Comparison of ENCODE assay signal across 8 cellular contexts in genomic region chr4:49103436-49104136, GRCh38.
DNase-seq lines count a peak whose midpoint lies in the region; ATAC-seq, FAIRE-seq and TF ChIP-seq lines count a peak whose summit lies in the region.
"Not testable (repeated sequence)": the region's sequence is repeated elsewhere in the genome, so short reads cannot be mapped to it uniquely, and the experiment has no call there.

No MANE protein-coding gene starts in this region.

- TF ChIP-seq POLR2A in endothelial cell of umbilical vein (IDR thresholded peaks at IDR 0.05; ENCODE audit: low read depth, low read length), result not testable (repeated sequence)

- dilution Hi-C loops in endothelial cell of umbilical vein (cut with MboI; ENCODE audit: extremely low pct_ligation_motif_present, low sequenced_read_pairs), result not testable (repeated sequence)

- not testable (repeated sequence) for H4K20me1 ChIP-seq in endothelial cell of umbilical vein (replicated peaks; ENCODE audit: control insufficient read depth, extremely low read depth, insufficient read depth, low read length)

- not testable (repeated sequence) for H3K9ac ChIP-seq in endothelial cell of umbilical vein (replicated peaks; ENCODE audit: extremely low read depth, insufficient read depth, low read length)

- H3K27ac ChIP-seq in RWPE2 (ENCODE audit: poor library complexity, severe bottlenecking); endothelial cell of umbilical vein (ENCODE audit: insufficient read depth, low read depth, low read length); left lung; pancreas; aorta (ENCODE audit: low read depth in 1 of 2, low read length in 2 of 2): not testable (repeated sequence)

- not testable (repeated sequence) for H3K4me2 ChIP-seq in endothelial cell of umbilical vein (ENCODE audit: insufficient read depth, low read length)

- not testable (repeated sequence) for H3K9me1 ChIP-seq in endothelial cell of umbilical vein (replicated peaks; ENCODE audit: control insufficient read depth, extremely low read depth, insufficient read depth, low read length)

- H3K4me3 ChIP-seq in RWPE2 (ENCODE audit: severe bottlenecking); endothelial cell of umbilical vein (replicated peaks in 1 of 3; ENCODE audit: insufficient read depth in 1 of 3, low read depth in 1 of 3, low read length in 3 of 3); left lung; pancreas; aorta (ENCODE audit: low read length in 2 of 2): not testable (repeated sequence)

- H3K27me3 ChIP-seq in RWPE2 (ENCODE audit: insufficient read depth, poor library complexity, severe bottlenecking); endothelial cell of umbilical vein (ENCODE audit: control insufficient read depth in 2 of 2, insufficient read depth in 2 of 2, low read length in 2 of 2); left lung; pancreas; aorta (ENCODE audit: control insufficient read depth in 1 of 2, insufficient read depth in 2 of 2, low read length in 1 of 2): not testable (repeated sequence)

- not testable (repeated sequence) for TF ChIP-seq CTCF in RWPE2 (IDR thresholded peaks at IDR 0.05; ENCODE audit: poor library complexity, severe bottlenecking); endothelial cell of umbilical vein (IDR thresholded peaks at IDR 0.05; ENCODE audit: extremely low read depth in 1 of 2, insufficient read depth in 1 of 2, low read depth in 1 of 2, low read length in 2 of 2); left lung (IDR thresholded peaks at IDR 0.05); pancreas (IDR thresholded peaks at IDR 0.05)

- not testable (repeated sequence) for FAIRE-seq in endothelial cell of umbilical vein (lab: Jason Lieb, UNC); pancreas (lab: Jason Lieb, UNC)

- not testable (repeated sequence) for H3K4me1 ChIP-seq in RWPE2 (ENCODE audit: insufficient read depth, poor library complexity, severe bottlenecking); endothelial cell of umbilical vein (ENCODE audit: control insufficient read depth, extremely low read depth, insufficient read depth, low read length); left lung; pancreas; aorta (ENCODE audit: control insufficient read depth in 1 of 2, insufficient read depth in 2 of 2, low read length in 2 of 2)

- 47 to 56% methylated on average over 14 of the region's 14 CpGs for WGBS in pancreas, 2 donors
- WGBS in aorta, 2 donors, result 62 to 68% methylated on average over 14 of the region's 14 CpGs

- not testable (repeated sequence) for H2AFZ ChIP-seq in endothelial cell of umbilical vein (ENCODE audit: low read depth, low read length)

- BruUV-seq in endothelial cell of umbilical vein (replicated peaks; lab: Mats Ljungman, UMichigan), result not testable (repeated sequence)

- H3K36me3 ChIP-seq in RWPE2 (ENCODE audit: low read depth); endothelial cell of umbilical vein (ENCODE audit: control insufficient read depth in 2 of 2, extremely low read depth in 1 of 2, insufficient read depth in 2 of 2, low read length in 2 of 2); left lung; pancreas; aorta (ENCODE audit: control insufficient read depth in 1 of 2, insufficient read depth in 2 of 2, low read length in 1 of 2): not testable (repeated sequence)

- not testable (repeated sequence) for H3K9me3 ChIP-seq in RWPE2 (ENCODE audit: severe bottlenecking); pancreas; aorta (ENCODE audit: control insufficient read depth, low read length)
- H3K9me3 ChIP-seq in endothelial cell of umbilical vein (replicated peaks; ENCODE audit: control insufficient read depth, insufficient read depth, low read length), result peaks cover 38% of the 10 kb centered on the region
- peaks cover 0 to 88% of the 10 kb centered on the region in 2 donors for H3K9me3 ChIP-seq in left lung

- intact Hi-C loops in endothelial cell of umbilical vein (cut with micrococcal nuclease); left lung (cut with DNase I); aorta (cut with DNase I): not testable (repeated sequence)
- intact Hi-C loops in pancreas (cut with DNase I), result loop anchor here in 1 of 3 donors (10.0 kb wide), 1 partner anchor 51 kb away; no protein-coding TSS in a partner anchor

- POLR2A ChIA-PET in endothelial cell of umbilical vein (lab: Charles Lee), result not testable (repeated sequence)

- not testable (repeated sequence) for H3K79me2 ChIP-seq in endothelial cell of umbilical vein (ENCODE audit: control insufficient read depth, insufficient read depth, low read length)

- ATAC-seq in GM18907 (IDR thresholded peaks at IDR 0.05; ENCODE audit: unreplicated experiment), result peak; percentile 26
- ATAC-seq in HG02610 (IDR thresholded peaks at IDR 0.05; ENCODE audit: unreplicated experiment), result peak; percentile 26
- peak; percentile 22 for ATAC-seq in HG03097 (IDR thresholded peaks at IDR 0.05; ENCODE audit: low FRiP score, unreplicated experiment)
- 0 out of 3 replicates have a peak, but pooled peaks have one; percentile 11 for ATAC-seq in RWPE2 (ENCODE audit: low read depth)
- peak; percentile 30 for ATAC-seq in left lung
- ATAC-seq in pancreas, result peak; percentile 21 to 37 (median 30)
- peak; percentile 67 for ATAC-seq in aorta (ENCODE audit: low FRiP score)

- CTCF ChIA-PET in endothelial cell of umbilical vein (lab: Charles Lee), result not testable (repeated sequence)

- DNase-seq in RWPE2 (ENCODE audit: low spot score); left lung; pancreas; aorta: not testable (repeated sequence)
- DNase-seq in endothelial cell of umbilical vein (ENCODE audit: low read depth, low spot score), result peak; percentile 45

Comparison
In these comparisons a context has a peak if more than half of its experiments do, and no peak if none do; other contexts are left out.
1. ATAC-seq: peak in every context shown above with its lines; median percentile 67 in aorta; 30 in pancreas; 30 in left lung; 26 in GM18907; 26 in HG02610; 22 in HG03097; 11 in RWPE2.